In genomic region chr13:67971291-67971690, GRCh38 we compare ENCODE assay signal across 1 cellular context.
TF ChIP-seq lines count a peak whose summit lies in the region.

No MANE protein-coding gene starts in this region.

TF ChIP-seq in H1, 55 proteins besides CTCF, POLR2A, EP300 and RAD21:
- TF ChIP-seq TAF7 (optimal IDR thresholded peaks at IDR 0.05; ENCODE audit: borderline replicate concordance, low read depth, low read length) (no peak), GTF2F1 (IDR thresholded peaks at IDR 0.05; ENCODE audit: borderline replicate concordance, low read depth, low read length) (no peak), BACH1 (IDR thresholded peaks at IDR 0.05; ENCODE audit: low read length) (no peak), NRF1 (IDR thresholded peaks at IDR 0.05; ENCODE audit: low read depth, low read length) (no peak), CTBP2 (IDR thresholded peaks at IDR 0.05; ENCODE audit: borderline replicate concordance, insufficient read depth, insufficient read length, low read length) (no peak), SP2 (IDR thresholded peaks at IDR 0.05; ENCODE audit: low read length) (no peak), TBP (IDR thresholded peaks at IDR 0.05; ENCODE audit: low read depth, low read length) (no peak), CEBPB (IDR thresholded peaks at IDR 0.05; ENCODE audit: low read depth, low read length) (no peak), PHF8 (conservative IDR thresholded peaks at IDR 0.05; ENCODE audit: low read depth, low read length) (no peak), ASH2L (IDR thresholded peaks at IDR 0.05; ENCODE audit: low read length) (no peak), CHD2 (IDR thresholded peaks at IDR 0.05; ENCODE audit: low read length) (no peak), FOSL1 (IDR thresholded peaks at IDR 0.05; ENCODE audit: insufficient read depth, low read depth, low read length) (no peak), RFX5 (IDR thresholded peaks at IDR 0.05; ENCODE audit: borderline replicate concordance, low read depth, low read length) (no peak)
- TF ChIP-seq, protein P1, sequence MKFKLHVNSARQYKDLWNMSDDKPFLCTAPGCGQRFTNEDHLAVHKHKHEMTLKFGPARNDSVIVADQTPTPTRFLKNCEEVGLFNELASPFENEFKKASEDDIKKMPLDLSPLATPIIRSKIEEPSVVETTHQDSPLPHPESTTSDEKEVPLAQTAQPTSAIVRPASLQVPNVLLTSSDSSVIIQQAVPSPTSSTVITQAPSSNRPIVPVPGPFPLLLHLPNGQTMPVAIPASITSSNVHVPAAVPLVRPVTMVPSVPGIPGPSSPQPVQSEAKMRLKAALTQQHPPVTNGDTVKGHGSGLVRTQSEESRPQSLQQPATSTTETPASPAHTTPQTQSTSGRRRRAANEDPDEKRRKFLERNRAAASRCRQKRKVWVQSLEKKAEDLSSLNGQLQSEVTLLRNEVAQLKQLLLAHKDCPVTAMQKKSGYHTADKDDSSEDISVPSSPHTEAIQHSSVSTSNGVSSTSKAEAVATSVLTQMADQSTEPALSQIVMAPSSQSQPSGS (IDR thresholded peaks at IDR 0.05; ENCODE audit: low read length) = no peak
- TF ChIP-seq, protein P2, sequence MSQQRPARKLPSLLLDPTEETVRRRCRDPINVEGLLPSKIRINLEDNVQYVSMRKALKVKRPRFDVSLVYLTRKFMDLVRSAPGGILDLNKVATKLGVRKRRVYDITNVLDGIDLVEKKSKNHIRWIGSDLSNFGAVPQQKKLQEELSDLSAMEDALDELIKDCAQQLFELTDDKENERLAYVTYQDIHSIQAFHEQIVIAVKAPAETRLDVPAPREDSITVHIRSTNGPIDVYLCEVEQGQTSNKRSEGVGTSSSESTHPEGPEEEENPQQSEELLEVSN (IDR thresholded peaks at IDR 0.05) = no peak
- TF ChIP-seq, protein P3, sequence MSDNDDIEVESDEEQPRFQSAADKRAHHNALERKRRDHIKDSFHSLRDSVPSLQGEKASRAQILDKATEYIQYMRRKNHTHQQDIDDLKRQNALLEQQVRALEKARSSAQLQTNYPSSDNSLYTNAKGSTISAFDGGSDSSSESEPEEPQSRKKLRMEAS (IDR thresholded peaks at IDR 0.05) = no peak
